14 cellular contexts compared by ENCODE assay signal in genomic region chr5:5424736-5425135, GRCh38. TPM values are rescaled to one million over a fixed set of nuclear protein-coding genes. Genes with fewer than 3 reads are reported as not detected.
DNase-seq lines count a peak whose midpoint lies in the region; ATAC-seq and TF ChIP-seq lines count a peak whose summit lies in the region.
"Had no signal": no experiment of that assay in that cellular context is flagged by ENCODE, and none has a peak within 500 bp of the region (broad histone marks: within the 10 kb centered on the region; RNA-seq: fewer than 3 reads in every experiment).

No MANE protein-coding gene starts in this region.

- intact Hi-C loops in testis (cut with DNase I; ENCODE audit: low total_unique reads): no loop called here

- H3K27ac Mint-ChIP-seq in GM23338: no peak overlapping the region
- H3K27ac Mint-ChIP-seq in activated naive CD8-positive, alpha-beta T cell treated with anti-CD3 and anti-CD28 coated beads for 36 hours: no peak overlapping the region
- H3K27ac Mint-ChIP-seq: naive thymus-derived CD8-positive, alpha-beta T cell had no signal

- H3K9me3 ChIP-seq in SK-N-SH (no peaks in the 10 kb centered on the region), mesodermal cell (ENCODE audit: control insufficient read depth, low read length) (no peaks in the 10 kb centered on the region), testis (no peaks in the 10 kb centered on the region)
- H3K9me3 ChIP-seq: adrenal gland had no signal

- H3K4me1 ChIP-seq in SK-N-SH (ENCODE audit: control insufficient read depth in 1 of 2, insufficient read depth in 2 of 2, low read depth in 1 of 2, low read length in 1 of 2) (peaks cover 18 to 21% of the 10 kb centered on the region in 2 experiments), GM23338 (ENCODE audit: insufficient read depth) (peaks cover 32% of the 10 kb centered on the region), mesodermal cell (ENCODE audit: control insufficient read depth, insufficient read depth, low read length, poor library complexity, severe bottlenecking) (peaks cover 28% of the 10 kb centered on the region), testis (peaks cover 27% of the 10 kb centered on the region)

- no peak overlapping the region for H3K4me3 Mint-ChIP-seq in GM23338
- no peak overlapping the region for H3K4me3 Mint-ChIP-seq in activated naive CD8-positive, alpha-beta T cell treated with anti-CD3 and anti-CD28 coated beads for 36 hours
- H3K4me3 Mint-ChIP-seq: naive thymus-derived CD8-positive, alpha-beta T cell had no signal

- H3K27me3 ChIP-seq in SK-N-SH (ENCODE audit: insufficient read depth) (no peaks in the 10 kb centered on the region), GM23338 (ENCODE audit: insufficient read depth) (no peaks in the 10 kb centered on the region), testis (no peaks in the 10 kb centered on the region)
- H3K27me3 ChIP-seq: adrenal gland had no signal

- CTCF ChIA-PET in SK-N-SH (lab: Yijun Ruan, JAX): interaction anchor here (1.0 kb wide), 1 partner anchor 284 kb away, joined by 3 read pairs; no protein-coding TSS in a partner anchor

- no peak overlapping the region for H3K9ac ChIP-seq in SK-N-SH

- H3K27ac ChIP-seq in SK-N-SH (ENCODE audit: low read depth in 2 of 2, low read length in 1 of 2) (no peak overlapping the region), GM23338 (ENCODE audit: low read depth) (no peak overlapping the region), mesodermal cell (ENCODE audit: low read depth, low read length, severe bottlenecking) (peak overlapping the region; percentile 41), testis (no peak overlapping the region)
- H3K27ac ChIP-seq: adrenal gland had no signal

- H3K79me2 ChIP-seq in SK-N-SH (ENCODE audit: insufficient read depth) (peaks cover 72% of the 10 kb centered on the region), GM23338 (replicated peaks; ENCODE audit: insufficient read depth) (peaks cover 72% of the 10 kb centered on the region)

- WGBS in SK-N-SH (ENCODE audit: low lambda C conversion rate): 87% methylated on average over 2 of the region's 2 CpGs
- WGBS in mesodermal cell (ENCODE audit: insufficient coverage in 2 of 2), 2 experiments: 94 to 96% methylated on average over 2 of the region's 2 CpGs
- WGBS in testis, 2 donors: 49 to 65% methylated on average over 2 of the region's 2 CpGs

- TF ChIP-seq POLR2A in testis (IDR thresholded peaks at IDR 0.05): no peak

- H3K4me3 ChIP-seq in SK-N-SH (ENCODE audit: low read depth in 2 of 2, low read length in 1 of 2) (no peak overlapping the region), GM23338 (peak overlapping the region; percentile 95; the same call in 1 of the 2 replicates), mesodermal cell (ENCODE audit: extremely low read depth, insufficient read depth, low read length, poor library complexity, severe bottlenecking) (no peak overlapping the region), testis (no peak overlapping the region)

- no peak for TF ChIP-seq CTCF in SK-N-SH (IDR thresholded peaks at IDR 0.05)
- TF ChIP-seq CTCF in GM23338 (conservative IDR thresholded peaks at IDR 0.05; ENCODE audit: low read depth in 2 of 2): no peak
- TF ChIP-seq CTCF in testis (IDR thresholded peaks at IDR 0.05): no peak

- ATAC-seq in SK-N-SH treated with all-trans-retinoic acid at 6 μM for 48 hours (no peak), GM23338 (no peak)
- ATAC-seq: left lobe of liver; naive thymus-derived CD8-positive, alpha-beta T cell had no signal

- H3K36me3 ChIP-seq in SK-N-SH (replicated peaks in 1 of 2; ENCODE audit: control insufficient read depth in 1 of 2, insufficient read depth in 2 of 2, low read length in 1 of 2) (peaks cover 0 to 3% of the 10 kb centered on the region in 2 experiments), GM23338 (ENCODE audit: insufficient read depth) (no peaks in the 10 kb centered on the region), mesodermal cell (ENCODE audit: control insufficient read depth, insufficient read depth, low read length) (peaks cover 20% of the 10 kb centered on the region), testis (ENCODE audit: low read depth, missing control alignments) (no peaks in the 10 kb centered on the region)
- H3K36me3 ChIP-seq: adrenal gland had no signal

- TF ChIP-seq RAD21 in SK-N-SH (IDR thresholded peaks at IDR 0.05; ENCODE audit: low read length): no peak

- peaks cover 25% of the 10 kb centered on the region for H3K4me1 Mint-ChIP-seq in GM23338
- H3K4me1 Mint-ChIP-seq in activated naive CD8-positive, alpha-beta T cell treated with anti-CD3 and anti-CD28 coated beads for 36 hours: peaks cover 30% of the 10 kb centered on the region

- H3K27me3 Mint-ChIP-seq in GM23338 (ENCODE audit: insufficient read depth, low read depth, poor library complexity): peaks cover 14% of the 10 kb centered on the region
- H3K27me3 Mint-ChIP-seq in activated naive CD8-positive, alpha-beta T cell treated with anti-CD3 and anti-CD28 coated beads for 36 hours: no peaks in the 10 kb centered on the region
- H3K27me3 Mint-ChIP-seq: naive thymus-derived CD8-positive, alpha-beta T cell had no signal

- DNase-seq in SK-N-SH (no peak), GM23338 (ENCODE audit: low spot score) (no peak), testis (no peak), ecto neural progenitor cell (ENCODE audit: low spot score) (no peak), NCI-H1436 treated with DMSO at 0.1 percent for 48 hours (lab: John Stamatoyannopoulos, UW) (no peak)
- peak; percentile 49 for DNase-seq in activated naive CD8-positive, alpha-beta T cell treated with anti-CD3 and anti-CD28 coated beads for 36 hours
- DNase-seq: 8988T; adrenal gland; naive thymus-derived CD8-positive, alpha-beta T cell; NCI-H2081 treated with DMSO at 0.1 percent for 48 hours; SHP77 treated with DMSO at 0.1 percent for 48 hours had no signal

- no peak for TF ChIP-seq EP300 in SK-N-SH (IDR thresholded peaks at IDR 0.05; ENCODE audit: borderline replicate concordance in 1 of 2, low read depth in 1 of 2, low read length in 1 of 2)

- no peaks in the 10 kb centered on the region for H3K9me3 Mint-ChIP-seq in GM23338
- no peaks in the 10 kb centered on the region for H3K9me3 Mint-ChIP-seq in activated naive CD8-positive, alpha-beta T cell treated with anti-CD3 and anti-CD28 coated beads for 36 hours
- H3K9me3 Mint-ChIP-seq: naive thymus-derived CD8-positive, alpha-beta T cell had no signal

- peaks cover 3% of the 10 kb centered on the region for H3F3A ChIP-seq in SK-N-SH (replicated peaks; ENCODE audit: insufficient read depth)
- peaks cover 5% of the 10 kb centered on the region; the same call in 1 of the 2 replicates for H3F3A ChIP-seq in GM23338 (replicated peaks; ENCODE audit: low read depth)

- no peaks in the 10 kb centered on the region for H3K36me3 Mint-ChIP-seq in GM23338 (ENCODE audit: low read depth)
- peaks cover 12% of the 10 kb centered on the region for H3K36me3 Mint-ChIP-seq in activated naive CD8-positive, alpha-beta T cell treated with anti-CD3 and anti-CD28 coated beads for 36 hours

- POLR2A ChIA-PET in SK-N-SH (lab: Yijun Ruan, JAX): no interaction called here

- H3K9me2 ChIP-seq in SK-N-SH (no peaks in the 10 kb centered on the region), GM23338 (ENCODE audit: insufficient read depth) (no peaks in the 10 kb centered on the region)

- no peak overlapping the region for H2AFZ ChIP-seq in SK-N-SH (ENCODE audit: low read depth)
- H2AFZ ChIP-seq in GM23338: no peak overlapping the region

- H4K20me1 ChIP-seq in SK-N-SH (ENCODE audit: insufficient read depth) (peaks cover 66% of the 10 kb centered on the region), GM23338 (replicated peaks; ENCODE audit: insufficient read depth) (peaks cover 47% of the 10 kb centered on the region)

- H3K4me2 ChIP-seq in SK-N-SH: peak overlapping the region; percentile 95
- peak overlapping the region; percentile 97 for H3K4me2 ChIP-seq in GM23338

TF ChIP-seq in SK-N-SH, 30 proteins besides CTCF, POLR2A, EP300 and RAD21:
- TF ChIP-seq IRF3 (IDR thresholded peaks at IDR 0.05; ENCODE audit: low read depth, low read length): no peak

TF ChIP-seq in SK-N-SH treated with all-trans-retinoic acid at 6 μM for 48 hours, 23 proteins besides CTCF, POLR2A, EP300 and RAD21:
- TF ChIP-seq ESRRG (CRISPR knock-in tag; IDR thresholded peaks at IDR 0.05): no peak

TF ChIP-seq in GM23338, 12 proteins besides CTCF, POLR2A, EP300 and RAD21:
- TF ChIP-seq ZNF331 (CRISPR knock-in tag; IDR thresholded peaks at IDR 0.05; ENCODE audit: low read depth): no peak
- no peak for TF ChIP-seq POLR2AphosphoS5 (IDR thresholded peaks at IDR 0.05; ENCODE audit: low read depth)
- no peak for TF ChIP-seq STAT1 (IDR thresholded peaks at IDR 0.05; ENCODE audit: unreplicated experiment)
- TF ChIP-seq EZH2 (IDR thresholded peaks at IDR 0.05; ENCODE audit: low read depth, unreplicated experiment): no peak
TF ChIP-seq in GM23338: peak in this region for 0.

RNA-seq across cellular contexts. Expression of gene ICE1, which starts 2.3 kb away (rescaled TPM):
- polyA plus RNA-seq in SK-N-SH (2012; rRNA removed): 9.4 and 10.7 TPM in 2 replicates
- polyA plus RNA-seq in SK-N-SH (2012; cell fraction: cytosol; rRNA removed): 9.5 and 9.8 TPM in 2 replicates
- 10.1 and 20.4 TPM in 2 replicates for polyA plus RNA-seq in SK-N-SH (2012; cell fraction: nucleus; rRNA removed)
- 54.4 and 59.5 TPM in 2 replicates for total RNA-seq in GM23338 (2014; rRNA removed; shearing (Covaris generic))
- 64.1 and 65.1 TPM in 2 replicates for polyA plus RNA-seq in GM23338 (2016; fragmentation: Nextera tagmentation; extraction: Ambion mirVana)
- total RNA-seq in activated naive CD8-positive, alpha-beta T cell treated with anti-CD3 and anti-CD28 coated beads for 36 hours: 10 to 100 TPM; 35.9 to 37.7 TPM
- 23.1 TPM for polyA plus RNA-seq in mesodermal cell (2013, experiment 1 of 2)
- polyA plus RNA-seq in mesodermal cell (2013, experiment 2 of 2): 23.4 TPM
- total RNA-seq in testis: 10 to 100 TPM; 34.5 to 35.6 TPM
- polyA plus RNA-seq in testis (ENCODE audit: insufficient read depth, low read depth, low replicate concordance): 13.8 TPM
